In genomic region chr7:117230276-117231046, GRCh38 we compare ENCODE assay signal across 10 cellular contexts.
DNase-seq lines count a peak whose midpoint lies in the region; ATAC-seq, FAIRE-seq and TF ChIP-seq lines count a peak whose summit lies in the region.
"Had no signal": no experiment of that assay in that cellular context is flagged by ENCODE, and none has a peak within 500 bp of the region (broad histone marks: within the 10 kb centered on the region; RNA-seq: fewer than 3 reads in every experiment).

No MANE protein-coding gene starts in this region.

- no peak overlapping the region for H3K9ac ChIP-seq in neuronal stem cell (ENCODE audit: low read depth, low read length, poor library complexity)

- no peak overlapping the region for H3K23ac ChIP-seq in neuronal stem cell (ENCODE audit: low read depth, low read length, poor library complexity)

- no peak overlapping the region for H3K4me2 ChIP-seq in neuronal stem cell (ENCODE audit: insufficient read depth, low read length, poor library complexity, severe bottlenecking)

- H3K27me3 ChIP-seq in neuronal stem cell (ENCODE audit: control insufficient read depth in 3 of 3, insufficient read depth in 3 of 3, low read depth in 1 of 3, low read length in 3 of 3): no peaks in the 10 kb centered on the region

- H3K4me3 ChIP-seq in fibroblast of the aortic adventitia (ENCODE audit: low read depth, low read length): no peak overlapping the region
- no peak overlapping the region for H3K4me3 ChIP-seq in neuronal stem cell (ENCODE audit: low read length in 2 of 2)

- no peak for FAIRE-seq in GM19239 (lab: Jason Lieb, UNC)

- H3K18ac ChIP-seq in neuronal stem cell (ENCODE audit: low read length): no peak overlapping the region

- H3K79me1 ChIP-seq in neuronal stem cell (ENCODE audit: low read depth, low read length): no peaks in the 10 kb centered on the region

- H2BK15ac ChIP-seq in neuronal stem cell (ENCODE audit: low read length): no peak overlapping the region

- no peak overlapping the region for H2BK120ac ChIP-seq in neuronal stem cell (ENCODE audit: low read depth, low read length)

- no peak overlapping the region for H2BK5ac ChIP-seq in neuronal stem cell (ENCODE audit: low read length)

- no peak overlapping the region for H2AK5ac ChIP-seq in neuronal stem cell (ENCODE audit: low read depth, low read length)

- H3K36me3 ChIP-seq in neuronal stem cell (replicated peaks in 1 of 2; ENCODE audit: control insufficient read depth in 2 of 2, insufficient read depth in 2 of 2, low read length in 2 of 2): peaks cover 0 to 11% of the 10 kb centered on the region in 2 donors

- no peaks in the 10 kb centered on the region for H3K9me3 ChIP-seq in neuronal stem cell (replicated peaks in 1 of 2; ENCODE audit: control insufficient read depth in 2 of 2, insufficient read depth in 1 of 2, low read depth in 1 of 2, low read length in 2 of 2)

- no peak overlapping the region for H4K8ac ChIP-seq in neuronal stem cell (ENCODE audit: low read depth, low read length)

- in situ Hi-C loops in GM13976 (cut with MboI; ENCODE audit: low sequenced_read_pairs, unreplicated experiment): no loop called here

- H3K27ac ChIP-seq in neuronal stem cell (replicated peaks; ENCODE audit: low read length): no peak overlapping the region

- no CpG with 5 or more reads among the region's 4 CpGs for WGBS in neuronal stem cell (ENCODE audit: extremely low coverage in 2 of 2, insufficient read length in 2 of 2, insufficient replicate concordance in 1 of 2), 2 donors

- H3K4me1 ChIP-seq in neuronal stem cell (ENCODE audit: control insufficient read depth in 2 of 2, insufficient read depth in 1 of 2, low read depth in 1 of 2, low read length in 2 of 2): no peaks in the 10 kb centered on the region

- DNase-seq in GM13976 (ENCODE audit: low spot score) (peak; percentile 44), fibroblast of the aortic adventitia (ENCODE audit: low read depth) (peak; percentile 98), UCSD-AML1 (lab: John Stamatoyannopoulos, UW; ENCODE audit: unreplicated experiment) (no peak), neuronal stem cell (ENCODE audit: low spot score) (no peak), GM19239 (ENCODE audit: insufficient read length, low spot score) (no peak)
- no peak for DNase-seq in stimulated activated CD4-positive, alpha-beta T cell treated with anti-CD3 and anti-CD28 coated beads, Interleukin-4, amount 100 ng/mL, for 24 hours
- DNase-seq: DMS 273 treated with DMSO at 0.1 percent for 48 hours, NCI-H1930 had no signal

- H2AFZ ChIP-seq in neuronal stem cell (ENCODE audit: low read length): no peak overlapping the region

- no peak overlapping the region for H3K14ac ChIP-seq in neuronal stem cell (ENCODE audit: low read length)

- TF ChIP-seq CTCF in GM13976 (IDR thresholded peaks at IDR 0.05; ENCODE audit: borderline replicate concordance, control extremely low read depth, extremely low read depth, insufficient read depth, missing control alignments) (no peak), fibroblast of the aortic adventitia (IDR thresholded peaks at IDR 0.05; ENCODE audit: insufficient read depth, low read length) (no peak)

- H2BK12ac ChIP-seq in neuronal stem cell (ENCODE audit: low read length): no peak overlapping the region

- ATAC-seq in GM21723 (IDR thresholded peaks at IDR 0.05; ENCODE audit: unreplicated experiment) (peak; percentile 79), HG03460 (IDR thresholded peaks at IDR 0.05; ENCODE audit: unreplicated experiment) (peak; percentile 77)

- no peak overlapping the region for H4K91ac ChIP-seq in neuronal stem cell (ENCODE audit: low read depth, low read length, poor library complexity)

- H3K4ac ChIP-seq in neuronal stem cell (ENCODE audit: low read length): no peak overlapping the region

Comparison
In these comparisons a context has a peak if more than half of its experiments do, and no peak if none do; other contexts are left out.
1. DNase-seq: peak in GM13976 (single experiment) and fibroblast of the aortic adventitia (single experiment); none in UCSD-AML1 (single experiment), stimulated activated CD4-positive, alpha-beta T cell treated with anti-CD3 and anti-CD28 coated beads, Interleukin-4, amount 100 ng/mL, for 24 hours (single experiment), neuronal stem cell (single experiment) and GM19239 (single experiment).